In genomic region chr5:75509956-75510355, GRCh38 we compare ENCODE assay signal across 1 cellular context.
TF ChIP-seq lines count a peak whose summit lies in the region.

No MANE protein-coding gene starts in this region.

TF ChIP-seq in HepG2, 621 proteins besides CTCF, POLR2A, EP300 and RAD21:
- TF ChIP-seq, protein P1, sequence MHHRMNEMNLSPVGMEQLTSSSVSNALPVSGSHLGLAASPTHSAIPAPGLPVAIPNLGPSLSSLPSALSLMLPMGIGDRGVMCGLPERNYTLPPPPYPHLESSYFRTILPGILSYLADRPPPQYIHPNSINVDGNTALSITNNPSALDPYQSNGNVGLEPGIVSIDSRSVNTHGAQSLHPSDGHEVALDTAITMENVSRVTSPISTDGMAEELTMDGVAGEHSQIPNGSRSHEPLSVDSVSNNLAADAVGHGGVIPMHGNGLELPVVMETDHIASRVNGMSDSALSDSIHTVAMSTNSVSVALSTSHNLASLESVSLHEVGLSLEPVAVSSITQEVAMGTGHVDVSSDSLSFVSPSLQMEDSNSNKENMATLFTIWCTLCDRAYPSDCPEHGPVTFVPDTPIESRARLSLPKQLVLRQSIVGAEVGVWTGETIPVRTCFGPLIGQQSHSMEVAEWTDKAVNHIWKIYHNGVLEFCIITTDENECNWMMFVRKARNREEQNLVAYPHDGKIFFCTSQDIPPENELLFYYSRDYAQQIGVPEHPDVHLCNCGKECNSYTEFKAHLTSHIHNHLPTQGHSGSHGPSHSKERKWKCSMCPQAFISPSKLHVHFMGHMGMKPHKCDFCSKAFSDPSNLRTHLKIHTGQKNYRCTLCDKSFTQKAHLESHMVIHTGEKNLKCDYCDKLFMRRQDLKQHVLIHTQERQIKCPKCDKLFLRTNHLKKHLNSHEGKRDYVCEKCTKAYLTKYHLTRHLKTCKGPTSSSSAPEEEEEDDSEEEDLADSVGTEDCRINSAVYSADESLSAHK (CRISPR knock-in tag; IDR thresholded peaks at IDR 0.05; ENCODE audit: borderline replicate concordance) = no peak
